In the genomic region with DNA sequence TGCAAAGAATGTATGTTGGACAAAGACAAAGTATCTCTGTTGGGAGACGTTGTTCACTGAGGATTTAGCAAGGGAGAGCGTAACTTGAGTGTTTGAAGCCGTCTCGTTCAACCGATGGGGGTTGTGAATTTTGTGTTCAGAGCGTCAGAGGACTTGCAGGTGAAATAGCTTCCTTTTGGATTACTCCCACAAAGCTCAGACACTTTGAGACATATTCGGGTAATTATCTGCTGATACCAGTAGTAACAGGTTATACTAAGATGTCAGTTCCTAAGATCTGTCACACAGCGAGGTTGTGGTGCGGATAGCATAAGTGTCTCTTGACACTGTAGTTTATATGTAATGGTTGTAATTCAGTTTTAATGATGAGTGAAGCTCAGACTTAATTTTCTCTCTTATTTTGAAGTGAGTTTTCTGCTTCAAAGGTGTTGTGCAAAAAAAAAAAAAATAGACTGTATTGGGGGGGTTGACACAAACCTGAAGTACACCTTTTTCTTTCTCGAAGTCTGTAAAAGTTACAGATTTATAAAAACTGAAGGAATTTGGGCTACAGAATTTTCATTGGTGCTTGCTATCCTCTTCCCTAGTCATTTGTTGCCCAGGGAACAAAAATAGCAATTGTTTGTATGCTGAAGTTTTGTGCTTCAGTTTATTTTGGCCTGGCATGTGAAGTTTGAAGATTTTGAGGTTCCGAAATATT, we compare ENCODE assay signal across 1 cellular context.
TF ChIP-seq lines count a peak whose summit lies in the region.

No MANE protein-coding gene starts in this region.

TF ChIP-seq in HepG2, 621 proteins besides CTCF, POLR2A, EP300 and RAD21 (continued from another document):
- TF ChIP-seq HOXA5 (CRISPR knock-in tag; IDR thresholded peaks at IDR 0.05) (no peak), ZFX (CRISPR knock-in tag; IDR thresholded peaks at IDR 0.05; ENCODE audit: low read depth) (no peak), HNRNPH1 (optimal IDR thresholded peaks at IDR 0.05; ENCODE audit: low read depth, low read length) (no peak), NCOA5 (CRISPR knock-in tag; IDR thresholded peaks at IDR 0.05) (no peak), SP140L (CRISPR knock-in tag; IDR thresholded peaks at IDR 0.05; ENCODE audit: borderline replicate concordance) (no peak), SRY (CRISPR knock-in tag; IDR thresholded peaks at IDR 0.05) (no peak), ZNF230 (CRISPR knock-in tag; IDR thresholded peaks at IDR 0.05) (no peak), NBN (conservative IDR thresholded peaks at IDR 0.05) (no peak), ZNF496 (CRISPR knock-in tag; IDR thresholded peaks at IDR 0.05; ENCODE audit: insufficient replicate concordance) (no peak), ISL2 (CRISPR knock-in tag; IDR thresholded peaks at IDR 0.05) (no peak), KLF9 (CRISPR knock-in tag; IDR thresholded peaks at IDR 0.05; ENCODE audit: low read depth) (no peak), ZNF83 (CRISPR knock-in tag; IDR thresholded peaks at IDR 0.05; ENCODE audit: borderline replicate concordance) (no peak), IKZF1 (IDR thresholded peaks at IDR 0.05) (no peak), MXI1 (IDR thresholded peaks at IDR 0.05; ENCODE audit: borderline replicate concordance, low read depth, low read length) (no peak), ZNF878 (CRISPR knock-in tag; IDR thresholded peaks at IDR 0.05) (0 out of 2 replicates have a peak, but pooled peaks have one; percentile 23)
- TF ChIP-seq, protein P1, sequence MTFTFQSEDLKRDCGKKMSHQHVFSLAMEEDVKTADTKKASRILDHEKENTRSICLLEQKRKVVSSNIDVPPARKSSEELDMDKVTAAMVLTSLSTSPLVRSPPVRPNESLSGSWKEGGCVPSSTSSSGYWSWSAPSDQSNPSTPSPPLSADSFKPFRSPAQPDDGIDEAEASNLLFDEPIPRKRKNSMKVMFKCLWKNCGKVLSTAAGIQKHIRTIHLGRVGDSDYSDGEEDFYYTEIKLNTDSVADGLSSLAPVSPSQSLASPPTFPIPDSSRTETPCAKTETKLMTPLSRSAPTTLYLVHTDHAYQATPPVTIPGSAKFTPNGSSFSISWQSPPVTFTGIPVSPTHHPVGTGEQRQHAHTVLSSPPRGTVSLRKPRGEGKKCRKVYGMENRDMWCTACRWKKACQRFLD (CRISPR knock-in tag; IDR thresholded peaks at IDR 0.05; ENCODE audit: borderline replicate concordance) = no peak
- TF ChIP-seq, protein P2, sequence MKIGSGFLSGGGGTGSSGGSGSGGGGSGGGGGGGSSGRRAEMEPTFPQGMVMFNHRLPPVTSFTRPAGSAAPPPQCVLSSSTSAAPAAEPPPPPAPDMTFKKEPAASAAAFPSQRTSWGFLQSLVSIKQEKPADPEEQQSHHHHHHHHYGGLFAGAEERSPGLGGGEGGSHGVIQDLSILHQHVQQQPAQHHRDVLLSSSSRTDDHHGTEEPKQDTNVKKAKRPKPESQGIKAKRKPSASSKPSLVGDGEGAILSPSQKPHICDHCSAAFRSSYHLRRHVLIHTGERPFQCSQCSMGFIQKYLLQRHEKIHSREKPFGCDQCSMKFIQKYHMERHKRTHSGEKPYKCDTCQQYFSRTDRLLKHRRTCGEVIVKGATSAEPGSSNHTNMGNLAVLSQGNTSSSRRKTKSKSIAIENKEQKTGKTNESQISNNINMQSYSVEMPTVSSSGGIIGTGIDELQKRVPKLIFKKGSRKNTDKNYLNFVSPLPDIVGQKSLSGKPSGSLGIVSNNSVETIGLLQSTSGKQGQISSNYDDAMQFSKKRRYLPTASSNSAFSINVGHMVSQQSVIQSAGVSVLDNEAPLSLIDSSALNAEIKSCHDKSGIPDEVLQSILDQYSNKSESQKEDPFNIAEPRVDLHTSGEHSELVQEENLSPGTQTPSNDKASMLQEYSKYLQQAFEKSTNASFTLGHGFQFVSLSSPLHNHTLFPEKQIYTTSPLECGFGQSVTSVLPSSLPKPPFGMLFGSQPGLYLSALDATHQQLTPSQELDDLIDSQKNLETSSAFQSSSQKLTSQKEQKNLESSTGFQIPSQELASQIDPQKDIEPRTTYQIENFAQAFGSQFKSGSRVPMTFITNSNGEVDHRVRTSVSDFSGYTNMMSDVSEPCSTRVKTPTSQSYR (CRISPR knock-in tag; IDR thresholded peaks at IDR 0.05; ENCODE audit: borderline replicate concordance) = no peak
- TF ChIP-seq, protein P3, sequence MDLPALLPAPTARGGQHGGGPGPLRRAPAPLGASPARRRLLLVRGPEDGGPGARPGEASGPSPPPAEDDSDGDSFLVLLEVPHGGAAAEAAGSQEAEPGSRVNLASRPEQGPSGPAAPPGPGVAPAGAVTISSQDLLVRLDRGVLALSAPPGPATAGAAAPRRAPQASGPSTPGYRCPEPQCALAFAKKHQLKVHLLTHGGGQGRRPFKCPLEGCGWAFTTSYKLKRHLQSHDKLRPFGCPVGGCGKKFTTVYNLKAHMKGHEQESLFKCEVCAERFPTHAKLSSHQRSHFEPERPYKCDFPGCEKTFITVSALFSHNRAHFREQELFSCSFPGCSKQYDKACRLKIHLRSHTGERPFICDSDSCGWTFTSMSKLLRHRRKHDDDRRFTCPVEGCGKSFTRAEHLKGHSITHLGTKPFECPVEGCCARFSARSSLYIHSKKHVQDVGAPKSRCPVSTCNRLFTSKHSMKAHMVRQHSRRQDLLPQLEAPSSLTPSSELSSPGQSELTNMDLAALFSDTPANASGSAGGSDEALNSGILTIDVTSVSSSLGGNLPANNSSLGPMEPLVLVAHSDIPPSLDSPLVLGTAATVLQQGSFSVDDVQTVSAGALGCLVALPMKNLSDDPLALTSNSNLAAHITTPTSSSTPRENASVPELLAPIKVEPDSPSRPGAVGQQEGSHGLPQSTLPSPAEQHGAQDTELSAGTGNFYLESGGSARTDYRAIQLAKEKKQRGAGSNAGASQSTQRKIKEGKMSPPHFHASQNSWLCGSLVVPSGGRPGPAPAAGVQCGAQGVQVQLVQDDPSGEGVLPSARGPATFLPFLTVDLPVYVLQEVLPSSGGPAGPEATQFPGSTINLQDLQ (CRISPR knock-in tag; IDR thresholded peaks at IDR 0.05) = no peak
- TF ChIP-seq, protein P4, sequence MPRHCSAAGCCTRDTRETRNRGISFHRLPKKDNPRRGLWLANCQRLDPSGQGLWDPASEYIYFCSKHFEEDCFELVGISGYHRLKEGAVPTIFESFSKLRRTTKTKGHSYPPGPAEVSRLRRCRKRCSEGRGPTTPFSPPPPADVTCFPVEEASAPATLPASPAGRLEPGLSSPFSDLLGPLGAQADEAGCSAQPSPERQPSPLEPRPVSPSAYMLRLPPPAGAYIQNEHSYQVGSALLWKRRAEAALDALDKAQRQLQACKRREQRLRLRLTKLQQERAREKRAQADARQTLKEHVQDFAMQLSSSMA (CRISPR knock-in tag; IDR thresholded peaks at IDR 0.05) = 0 out of 2 replicates have a peak, but pooled peaks have one; percentile 3
- TF ChIP-seq, protein P5, sequence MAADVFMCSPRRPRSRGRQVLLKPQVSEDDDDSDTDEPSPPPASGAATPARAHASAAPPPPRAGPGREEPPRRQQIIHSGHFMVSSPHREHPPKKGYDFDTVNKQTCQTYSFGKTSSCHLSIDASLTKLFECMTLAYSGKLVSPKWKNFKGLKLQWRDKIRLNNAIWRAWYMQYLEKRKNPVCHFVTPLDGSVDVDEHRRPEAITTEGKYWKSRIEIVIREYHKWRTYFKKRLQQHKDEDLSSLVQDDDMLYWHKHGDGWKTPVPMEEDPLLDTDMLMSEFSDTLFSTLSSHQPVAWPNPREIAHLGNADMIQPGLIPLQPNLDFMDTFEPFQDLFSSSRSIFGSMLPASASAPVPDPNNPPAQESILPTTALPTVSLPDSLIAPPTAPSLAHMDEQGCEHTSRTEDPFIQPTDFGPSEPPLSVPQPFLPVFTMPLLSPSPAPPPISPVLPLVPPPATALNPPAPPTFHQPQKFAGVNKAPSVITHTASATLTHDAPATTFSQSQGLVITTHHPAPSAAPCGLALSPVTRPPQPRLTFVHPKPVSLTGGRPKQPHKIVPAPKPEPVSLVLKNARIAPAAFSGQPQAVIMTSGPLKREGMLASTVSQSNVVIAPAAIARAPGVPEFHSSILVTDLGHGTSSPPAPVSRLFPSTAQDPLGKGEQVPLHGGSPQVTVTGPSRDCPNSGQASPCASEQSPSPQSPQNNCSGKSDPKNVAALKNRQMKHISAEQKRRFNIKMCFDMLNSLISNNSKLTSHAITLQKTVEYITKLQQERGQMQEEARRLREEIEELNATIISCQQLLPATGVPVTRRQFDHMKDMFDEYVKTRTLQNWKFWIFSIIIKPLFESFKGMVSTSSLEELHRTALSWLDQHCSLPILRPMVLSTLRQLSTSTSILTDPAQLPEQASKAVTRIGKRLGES (CRISPR knock-in tag; IDR thresholded peaks at IDR 0.05; ENCODE audit: borderline replicate concordance) = no peak
